Comparison of ENCODE assay signal across 8 cellular contexts in genomic region chr9:38065369-38066075, GRCh38. TPM values are rescaled to one million over a fixed set of nuclear protein-coding genes. Genes with fewer than 3 reads are reported as not detected.
DNase-seq lines count a peak whose midpoint lies in the region; ATAC-seq and TF ChIP-seq lines count a peak whose summit lies in the region.

No MANE protein-coding gene starts in this region.

- no peaks in the 10 kb centered on the region for H3K36me3 Mint-ChIP-seq in activated CD8-positive, alpha-beta T cell treated with anti-CD3 and anti-CD28 coated beads for 36 hours (ENCODE audit: low read depth)
- no peaks in the 10 kb centered on the region for H3K36me3 Mint-ChIP-seq in activated CD8-positive, alpha-beta T cell treated with anti-CD3 and anti-CD28 coated beads, Interleukin-2, amount 10 ng/mL, durations not matched to agents 7 days and 5 days (ENCODE audit: low read depth)

- H3K36me3 ChIP-seq in tibial artery, result no peaks in the 10 kb centered on the region
- no peaks in the 10 kb centered on the region for H3K36me3 ChIP-seq in effector memory CD4-positive, alpha-beta T cell (ENCODE audit: control insufficient read depth, insufficient read depth, low read length)

- H3K9me3 Mint-ChIP-seq in activated CD8-positive, alpha-beta T cell treated with anti-CD3 and anti-CD28 coated beads for 36 hours, result no peaks in the 10 kb centered on the region
- H3K9me3 Mint-ChIP-seq in activated CD8-positive, alpha-beta T cell treated with anti-CD3 and anti-CD28 coated beads, Interleukin-2, amount 10 ng/mL, durations not matched to agents 7 days and 5 days (ENCODE audit: insufficient read depth), result no peaks in the 10 kb centered on the region

- H3K4me1 ChIP-seq in tibial artery, result peaks cover 0 to 74% (median 55%) of the 10 kb centered on the region in 4 donors
- peaks cover 21% of the 10 kb centered on the region for H3K4me1 ChIP-seq in effector memory CD4-positive, alpha-beta T cell (ENCODE audit: control insufficient read depth, insufficient read depth, low read length, poor library complexity, severe bottlenecking)

- H3K27ac Mint-ChIP-seq in activated CD8-positive, alpha-beta T cell treated with anti-CD3 and anti-CD28 coated beads for 36 hours, result no peak overlapping the region
- no peak overlapping the region for H3K27ac Mint-ChIP-seq in activated CD8-positive, alpha-beta T cell treated with anti-CD3 and anti-CD28 coated beads, Interleukin-2, amount 10 ng/mL, durations not matched to agents 7 days and 5 days

- H3K4me3 Mint-ChIP-seq in activated CD8-positive, alpha-beta T cell treated with anti-CD3 and anti-CD28 coated beads for 36 hours, result no peak overlapping the region
- no peak overlapping the region for H3K4me3 Mint-ChIP-seq in activated CD8-positive, alpha-beta T cell treated with anti-CD3 and anti-CD28 coated beads, Interleukin-2, amount 10 ng/mL, durations not matched to agents 7 days and 5 days

- intact Hi-C loops in activated CD8-positive, alpha-beta T cell treated with anti-CD3 and anti-CD28 coated beads for 36 hours (cut with micrococcal nuclease), result no loop called here
- intact Hi-C loops in tibial artery (cut with DNase I; ENCODE audit: low total_unique reads), result loop anchor here (2.0 kb wide), 1 partner anchor 43 kb away; no protein-coding TSS in a partner anchor

- peaks cover 4% of the 10 kb centered on the region for H3K27me3 Mint-ChIP-seq in activated CD8-positive, alpha-beta T cell treated with anti-CD3 and anti-CD28 coated beads for 36 hours
- H3K27me3 Mint-ChIP-seq in activated CD8-positive, alpha-beta T cell treated with anti-CD3 and anti-CD28 coated beads, Interleukin-2, amount 10 ng/mL, durations not matched to agents 7 days and 5 days (ENCODE audit: low read depth), result peaks cover 40% of the 10 kb centered on the region

- ATAC-seq in activated CD8-positive, alpha-beta T cell treated with anti-CD3 and anti-CD28 coated beads for 36 hours, result no peak
- no peak for ATAC-seq in activated CD8-positive, alpha-beta T cell treated with anti-CD3 and anti-CD28 coated beads, Interleukin-2, amount 10 ng/mL, durations not matched to agents 7 days and 5 days
- ATAC-seq in HG03439 (IDR thresholded peaks at IDR 0.05; ENCODE audit: unreplicated experiment) (peak; percentile 34), GM21367 (IDR thresholded peaks at IDR 0.05; ENCODE audit: unreplicated experiment) (no peak), HG03097 (IDR thresholded peaks at IDR 0.05; ENCODE audit: low FRiP score, unreplicated experiment) (no peak)

- peak; percentile 27 for DNase-seq in activated CD8-positive, alpha-beta T cell treated with anti-CD3 and anti-CD28 coated beads for 36 hours
- no peak for DNase-seq in activated CD8-positive, alpha-beta T cell treated with anti-CD3 and anti-CD28 coated beads, Interleukin-2, amount 10 ng/mL, durations not matched to agents 7 days and 5 days
- DNase-seq in fibroblast of pulmonary artery (ENCODE audit: low read depth) (no peak), tibial artery (no peak)
- DNase-seq in effector memory CD4-positive, alpha-beta T cell, result no peak

- H3K4me1 Mint-ChIP-seq in activated CD8-positive, alpha-beta T cell treated with anti-CD3 and anti-CD28 coated beads for 36 hours (ENCODE audit: low read depth), result peaks cover 27% of the 10 kb centered on the region
- peaks cover 20% of the 10 kb centered on the region for H3K4me1 Mint-ChIP-seq in activated CD8-positive, alpha-beta T cell treated with anti-CD3 and anti-CD28 coated beads, Interleukin-2, amount 10 ng/mL, durations not matched to agents 7 days and 5 days (ENCODE audit: low read depth)

- H3K27me3 ChIP-seq in tibial artery, result no peaks in the 10 kb centered on the region
- H3K27me3 ChIP-seq in effector memory CD4-positive, alpha-beta T cell (replicated peaks; ENCODE audit: control insufficient read depth, insufficient read depth, low read length, poor library complexity, severe bottlenecking), result no peaks in the 10 kb centered on the region

- POLR2A ChIA-PET in activated CD8-positive, alpha-beta T cell treated with anti-CD3 and anti-CD28 coated beads for 36 hours (lab: Charles Lee), result no interaction called here
- POLR2A ChIA-PET in activated CD8-positive, alpha-beta T cell treated with anti-CD3 and anti-CD28 coated beads, Interleukin-2, amount 10 ng/mL, durations not matched to agents 7 days and 5 days (lab: Charles Lee), result no interaction called here

- peak overlapping the region; percentile 90 for H3K4me3 ChIP-seq in fibroblast of pulmonary artery (replicated peaks; ENCODE audit: low read depth, low read length)
- H3K4me3 ChIP-seq in tibial artery, result peak overlapping the region; percentile 96 to 98
- no peak overlapping the region for H3K4me3 ChIP-seq in effector memory CD4-positive, alpha-beta T cell (ENCODE audit: insufficient read depth, low read depth, low read length, poor library complexity, severe bottlenecking)

- H3K9me3 ChIP-seq in tibial artery, result no peaks in the 10 kb centered on the region
- H3K9me3 ChIP-seq in effector memory CD4-positive, alpha-beta T cell (ENCODE audit: control insufficient read depth, low read length), result no peaks in the 10 kb centered on the region

- H3K27ac ChIP-seq in tibial artery, result peak overlapping the region; percentile 94 to 98
- no peak overlapping the region for H3K27ac ChIP-seq in effector memory CD4-positive, alpha-beta T cell (ENCODE audit: insufficient read depth, low read length, poor library complexity, severe bottlenecking)

- TF ChIP-seq CTCF in activated CD8-positive, alpha-beta T cell treated with anti-CD3 and anti-CD28 coated beads for 36 hours (IDR thresholded peaks at IDR 0.05), result no peak
- TF ChIP-seq CTCF in fibroblast of pulmonary artery (IDR thresholded peaks at IDR 0.05; ENCODE audit: low read length, missing control alignments) (no peak), tibial artery (IDR thresholded peaks at IDR 0.05) (no peak)

- CTCF ChIA-PET in activated CD8-positive, alpha-beta T cell treated with anti-CD3 and anti-CD28 coated beads for 36 hours (lab: Charles Lee), result interaction anchor here (3.3 kb wide), 1 partner anchor 152 kb away, joined by 11 read pairs; no protein-coding TSS in a partner anchor
- CTCF ChIA-PET in activated CD8-positive, alpha-beta T cell treated with anti-CD3 and anti-CD28 coated beads, Interleukin-2, amount 10 ng/mL, durations not matched to agents 7 days and 5 days (lab: Charles Lee), result no interaction called here

RNA-seq across cellular contexts. Expression of gene SHB, which starts 3.5 kb away (rescaled TPM):
- total RNA-seq in activated CD8-positive, alpha-beta T cell treated with anti-CD3 and anti-CD28 coated beads for 36 hours, result 1 to 10 TPM; 2.8 to 3.2 TPM
- total RNA-seq in activated CD8-positive, alpha-beta T cell treated with anti-CD3 and anti-CD28 coated beads, Interleukin-2, amount 10 ng/mL, durations not matched to agents 7 days and 5 days, result under 1 TPM; 0.57 to 0.58 TPM
